In genomic region chr1:154955718-154956513, GRCh38 we compare ENCODE assay signal across 8 cellular contexts. TPM values are rescaled to one million over a fixed set of nuclear protein-coding genes. Genes with fewer than 3 reads are reported as not detected.
DNase-seq lines count a peak whose midpoint lies in the region; ATAC-seq, FAIRE-seq and TF ChIP-seq lines count a peak whose summit lies in the region.

TSS of gene PBXIP1 (minus strand) at chr1:154956099. CDS start at chr1:154953721, 2,378 bp downstream.

- H3K27ac Mint-ChIP-seq in activated naive CD8-positive, alpha-beta T cell, result peak within 1 kb of the TSS; percentile 91

- peak within 1 kb of the TSS; percentile 78 to 83 for H3K4me3 ChIP-seq in neutrophil (ENCODE audit: low read depth in 1 of 2, low read length in 1 of 2)
- H3K4me3 ChIP-seq in suprapubic skin, result peak within 1 kb of the TSS; percentile 54

- DNase-seq in NCI-H1105 treated with DMSO at 0.1 percent for 48 hours (lab: John Stamatoyannopoulos, UW), result peak; percentile 94
- peak; percentile 86 for DNase-seq in SKM-1 (lab: John Stamatoyannopoulos, UW; ENCODE audit: unreplicated experiment)
- peak; percentile 96 for DNase-seq in germinal center (ENCODE audit: low spot score)
- peak; percentile 87 to 88 for DNase-seq in suprapubic skin (ENCODE audit: low spot score in 2 of 2)

- no peaks in the 10 kb centered on the region for H3K9me3 Mint-ChIP-seq in activated naive CD8-positive, alpha-beta T cell (ENCODE audit: low read depth)

- H3K4me1 ChIP-seq in neutrophil (ENCODE audit: control insufficient read depth in 1 of 2, insufficient read depth in 1 of 2, low read depth in 1 of 2, low read length in 1 of 2) (peaks cover 52 to 62% of the 10 kb centered on the region in 2 experiments), suprapubic skin (peaks cover 63% of the 10 kb centered on the region)

- H3K27me3 ChIP-seq in neutrophil, result no peaks in the 10 kb centered on the region
- H3K27me3 ChIP-seq in suprapubic skin, result no peaks in the 10 kb centered on the region

- peak within 1 kb of the TSS; percentile 94 for H3K4me3 Mint-ChIP-seq in activated naive CD8-positive, alpha-beta T cell

- TF ChIP-seq POLR2A in suprapubic skin (IDR thresholded peaks at IDR 0.05), result peak in 1 of 2 donors; percentile 28

- no peak for TF ChIP-seq EP300 in suprapubic skin (IDR thresholded peaks at IDR 0.05)

- H3K27ac ChIP-seq in neutrophil (peak within 1 kb of the TSS; percentile 95), suprapubic skin (peak within 1 kb of the TSS; percentile 76)

- peaks cover 21% of the 10 kb centered on the region for H3K36me3 ChIP-seq in neutrophil
- H3K36me3 ChIP-seq in suprapubic skin, result peaks cover 23% of the 10 kb centered on the region

- TF ChIP-seq CTCF in neutrophil (IDR thresholded peaks at IDR 0.05), result peak; percentile 14
- TF ChIP-seq CTCF in suprapubic skin (IDR thresholded peaks at IDR 0.05), result peak in 1 of 2 donors; percentile 9

- ATAC-seq in HG02571 (IDR thresholded peaks at IDR 0.05; ENCODE audit: unreplicated experiment), result peak; percentile 62

- peak; percentile 94 for FAIRE-seq in G401.6 (lab: Jason Lieb, UNC)

- 0% methylated on average over 18 of the region's 18 CpGs for WGBS in suprapubic skin

- H3K9me3 ChIP-seq in neutrophil (no peaks in the 10 kb centered on the region), suprapubic skin (no peaks in the 10 kb centered on the region)

- H3K4me1 Mint-ChIP-seq in activated naive CD8-positive, alpha-beta T cell (ENCODE audit: low read depth), result peaks cover 69% of the 10 kb centered on the region

- H3K27me3 Mint-ChIP-seq in activated naive CD8-positive, alpha-beta T cell, result no peaks in the 10 kb centered on the region

- peaks cover 2% of the 10 kb centered on the region for H3K36me3 Mint-ChIP-seq in activated naive CD8-positive, alpha-beta T cell

RNA-seq across cellular contexts. Expression of gene PBXIP1, which starts in this region (rescaled TPM):
- total RNA-seq in suprapubic skin, result 10 to 100 TPM; 41.4 to 67.4 (median 61.3) TPM

Comparison
In these comparisons a context has a peak if more than half of its experiments do, and no peak if none do; other contexts are left out.
1. Peak in every context shown above with its lines: DNase-seq, ATAC-seq, H3K4me3 ChIP-seq and H3K27ac ChIP-seq.